ENCODE assay signal across 12 cellular contexts in the genomic region with DNA sequence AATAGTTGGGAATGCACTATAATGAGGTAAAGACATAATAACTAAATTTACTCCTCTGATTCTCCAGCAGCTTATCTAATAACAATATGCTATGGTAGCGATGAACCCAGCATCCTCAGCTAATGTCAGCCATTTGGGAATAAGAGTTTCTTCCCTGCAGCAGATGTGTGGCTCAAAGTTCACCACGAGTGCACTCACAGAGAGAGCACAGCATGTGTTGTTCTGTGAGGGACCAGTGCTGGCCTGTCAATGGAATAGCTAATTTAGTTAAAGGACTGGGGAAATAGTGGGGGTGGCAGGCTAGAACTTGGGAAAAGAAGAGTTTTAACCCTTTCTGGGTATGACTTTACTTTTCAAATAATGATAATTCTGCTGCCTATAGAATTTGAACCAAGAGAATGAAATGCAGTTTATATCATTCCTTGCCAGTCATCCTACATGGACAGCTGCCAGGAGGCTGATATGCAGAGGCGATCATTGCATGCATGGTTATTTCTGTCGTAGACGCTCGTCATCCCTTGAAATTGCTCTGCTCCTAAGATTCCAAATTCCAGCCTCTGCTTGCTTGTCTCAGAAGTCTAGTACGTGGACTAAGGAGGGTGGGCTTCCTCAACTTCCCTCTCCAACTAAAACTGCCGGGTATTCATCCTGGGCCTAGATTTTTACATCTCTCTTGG.
A peak's percentile ranks its signal among the peaks of the same experiment; 100 is the strongest.
DNase-seq lines count a peak whose midpoint lies in the region; TF ChIP-seq lines count a peak whose summit lies in the region.
"Had no signal": no experiment of that assay in that cellular context is flagged by ENCODE, and none has a peak within 500 bp of the region (broad histone marks: within the 10 kb centered on the region; RNA-seq: fewer than 3 reads in every experiment).

No MANE protein-coding gene starts in this region.

- H3K79me2 ChIP-seq in KMS-11 (ENCODE audit: insufficient read depth, low read depth): no peaks in the 10 kb centered on the region

- no peak overlapping the region for H3K9ac ChIP-seq in KMS-11

- H3K27me3 ChIP-seq in KMS-11 (ENCODE audit: insufficient read depth, low read depth): no peaks in the 10 kb centered on the region

- no peaks in the 10 kb centered on the region for H3K36me3 ChIP-seq in KMS-11 (ENCODE audit: insufficient read depth)

- H4K20me1 ChIP-seq in KMS-11 (ENCODE audit: insufficient read depth): no peaks in the 10 kb centered on the region

- no peak overlapping the region for H3K27ac ChIP-seq in KMS-11

- H2AFZ ChIP-seq in KMS-11 (ENCODE audit: low read depth): no peak overlapping the region

- no peak overlapping the region for H3K4me3 ChIP-seq in KMS-11 (IDR thresholded peaks at IDR 0.05; ENCODE audit: insufficient read depth, low read depth, low read length)

- DNase-seq in brain pericyte (ENCODE audit: low read depth, low spot score) (peak; percentile 62), hepatic stellate cell (ENCODE audit: low spot score) (peak; percentile 38), smooth muscle cell of the brain vasculature (ENCODE audit: low read depth, low spot score) (peak; percentile 58), LoVo (ENCODE audit: low spot score) (no peak), SKM-1 (lab: John Stamatoyannopoulos, UW; ENCODE audit: unreplicated experiment) (no peak), medulla oblongata (ENCODE audit: extremely low spot score) (no peak), NCI-H1092 (lab: John Stamatoyannopoulos, UW) (no peak)
- DNase-seq: activated CD4-positive, alpha-beta memory T cell treated with anti-CD3 and anti-CD28 coated beads for 36 hours; activated naive CD4-positive, alpha-beta T cell treated with anti-CD3 and anti-CD28 coated beads, Interleukin-2, amount 10 ng/mL, durations not matched to agents 7 days and 5 days; NCI-H748 treated with DMSO at 0.1 percent for 48 hours; stimulated activated CD4-positive, alpha-beta T cell treated with anti-CD3 and anti-CD28 coated beads, Interleukin-2, amount 100 ng/mL, for 48 hours had no signal

- no peak for TF ChIP-seq CTCF in KMS-11 (conservative IDR thresholded peaks at IDR 0.05; ENCODE audit: low read depth, low read length)

- H3K4me2 ChIP-seq in KMS-11: 0 out of 2 replicates have a peak overlapping the region, but pooled peaks have one; percentile 19

- H3K4me1 ChIP-seq in KMS-11 (ENCODE audit: low read depth, poor library complexity, severe bottlenecking): peaks cover 12% of the 10 kb centered on the region

Comparison
In these comparisons a context has a peak if more than half of its experiments do, and no peak if none do; other contexts are left out.
1. DNase-seq: peak in brain pericyte (single experiment), hepatic stellate cell (single experiment) and smooth muscle cell of the brain vasculature (single experiment); none in LoVo (single experiment), SKM-1 (single experiment), medulla oblongata (single experiment) and NCI-H1092 (single experiment).